Comparison of ENCODE assay signal across 21 cellular contexts in genomic region chr11:57410287-57410686, GRCh38. TPM values are rescaled to one million over a fixed set of nuclear protein-coding genes. Genes with fewer than 3 reads are reported as not detected.
DNase-seq lines count a peak whose midpoint lies in the region; ATAC-seq, FAIRE-seq and TF ChIP-seq lines count a peak whose summit lies in the region.
"Had no signal": no experiment of that assay in that cellular context is flagged by ENCODE, and none has a peak within 500 bp of the region (broad histone marks: within the 10 kb centered on the region; RNA-seq: fewer than 3 reads in every experiment).

No MANE protein-coding gene starts in this region.

- H3K36me3 ChIP-seq in GM23248 (ENCODE audit: low read depth): 0 out of 2 replicates have a peak, but pooled peaks cover 13% of the 10 kb centered on the region
- peaks cover 25% of the 10 kb centered on the region for H3K36me3 ChIP-seq in GM23338 (ENCODE audit: insufficient read depth)

- ATAC-seq in GM23338 (no peak), GM18868 (IDR thresholded peaks at IDR 0.05; ENCODE audit: unreplicated experiment) (no peak)

- DNase-seq in AG08396 (ENCODE audit: low spot score): peak; percentile 51
- DNase-seq in GM23248: peak; percentile 80
- peak; percentile 63 for DNase-seq in fibroblast of the conjunctiva (ENCODE audit: low read depth)
- DNase-seq in GM23338 (ENCODE audit: low spot score): no peak
- DNase-seq in stimulated activated CD4-positive, alpha-beta T cell treated with anti-CD3 and anti-CD28 coated beads, Interleukin-4, amount 100 ng/mL, for 4 hours: no peak
- no peak for DNase-seq in GM12891 (ENCODE audit: insufficient read length, low spot score)
- DNase-seq: activated CD4-positive, alpha-beta T cell treated with anti-CD3 and anti-CD28 coated beads, Interleukin-2, amount 50 U/mL, for 48 hours; CD4-positive, alpha-beta T cell; dermis blood vessel endothelial cell; kidney; NCI-H1092 treated with DMSO at 0.1 percent for 48 hours; NCI-H524; Peyer's patch had no signal

- peaks cover 47% of the 10 kb centered on the region for H3K4me1 Mint-ChIP-seq in activated naive CD8-positive, alpha-beta T cell (ENCODE audit: low read depth)
- peaks cover 5% of the 10 kb centered on the region for H3K4me1 Mint-ChIP-seq in GM23338

- no peaks in the 10 kb centered on the region for H3K27me3 Mint-ChIP-seq in activated naive CD8-positive, alpha-beta T cell
- H3K27me3 Mint-ChIP-seq in GM23338 (ENCODE audit: insufficient read depth, low read depth, poor library complexity): peaks cover 6% of the 10 kb centered on the region
- H3K27me3 Mint-ChIP-seq: activated naive CD4-positive, alpha-beta T cell treated with anti-CD3 and anti-CD28 coated beads, Interleukin-2, amount 50 U/mL, for 24 hours; CD4-positive, alpha-beta T cell; stimulated activated naive CD8-positive, alpha-beta T cell treated with anti-CD3 and anti-CD28 coated beads, Interleukin-15, Interleukin-2, amounts not matched to agents 100 ng/mL and 50 ng/mL, for 24 hours had no signal

- H3K27ac ChIP-seq in GM23248 (no peak overlapping the region), GM23338 (ENCODE audit: low read depth) (no peak overlapping the region)
- H3K27ac ChIP-seq: Peyer's patch had no signal

- H3K4me3 Mint-ChIP-seq in activated naive CD8-positive, alpha-beta T cell: no peak overlapping the region
- no peak overlapping the region for H3K4me3 Mint-ChIP-seq in GM23338
- H3K4me3 Mint-ChIP-seq: activated naive CD4-positive, alpha-beta T cell treated with anti-CD3 and anti-CD28 coated beads, Interleukin-2, amount 50 U/mL, for 24 hours; CD4-positive, alpha-beta T cell; stimulated activated naive CD8-positive, alpha-beta T cell treated with anti-CD3 and anti-CD28 coated beads, Interleukin-15, Interleukin-2, amounts not matched to agents 100 ng/mL and 50 ng/mL, for 24 hours; T-helper 1 cell treated with Interleukin-12 subunit alpha and Interleukin-12 subunit beta and Interleukin-4 antibody, amounts not matched to agents 30 μg/mL and 1 μg/mL, for 36 hours had no signal

- TF ChIP-seq CTCF in GM23338 (conservative IDR thresholded peaks at IDR 0.05; ENCODE audit: low read depth in 2 of 2): no peak

- no peaks in the 10 kb centered on the region for H3K9me3 Mint-ChIP-seq in activated naive CD8-positive, alpha-beta T cell (ENCODE audit: low read depth)
- no peaks in the 10 kb centered on the region for H3K9me3 Mint-ChIP-seq in GM23338
- H3K9me3 Mint-ChIP-seq: activated naive CD4-positive, alpha-beta T cell treated with anti-CD3 and anti-CD28 coated beads, Interleukin-2, amount 50 U/mL, for 24 hours; CD4-positive, alpha-beta T cell; stimulated activated naive CD8-positive, alpha-beta T cell treated with anti-CD3 and anti-CD28 coated beads, Interleukin-15, Interleukin-2, amounts not matched to agents 100 ng/mL and 50 ng/mL, for 24 hours; T-helper 1 cell treated with Interleukin-12 subunit alpha and Interleukin-12 subunit beta and Interleukin-4 antibody, amounts not matched to agents 30 μg/mL and 1 μg/mL, for 36 hours had no signal

- H2AFZ ChIP-seq in GM23248: no peak overlapping the region
- no peak overlapping the region for H2AFZ ChIP-seq in GM23338

- no peak for TF ChIP-seq POLR2A in GM12891 (IDR thresholded peaks at IDR 0.05; ENCODE audit: low read depth, low read length)

- H3K4me2 ChIP-seq in GM23248 (ENCODE audit: unreplicated experiment) (no peak overlapping the region), GM23338 (no peak overlapping the region)

- no peaks in the 10 kb centered on the region for H3K27me3 ChIP-seq in GM23248 (replicated peaks; ENCODE audit: insufficient read depth)
- H3K27me3 ChIP-seq in GM23338 (ENCODE audit: insufficient read depth): no peaks in the 10 kb centered on the region
- H3K27me3 ChIP-seq: Peyer's patch had no signal

- peaks cover 29% of the 10 kb centered on the region for H3F3A ChIP-seq in GM23248 (ENCODE audit: insufficient read depth)
- no peaks in the 10 kb centered on the region for H3F3A ChIP-seq in GM23338 (replicated peaks; ENCODE audit: low read depth)

- H3K9me3 ChIP-seq in GM23248 (ENCODE audit: low read depth): no peaks in the 10 kb centered on the region
- H3K9me3 ChIP-seq: Peyer's patch had no signal

- in situ Hi-C loops in GM23248 (cut with MboI): no loop called here

- peaks cover 20% of the 10 kb centered on the region for H3K4me1 ChIP-seq in GM23248 (ENCODE audit: insufficient read depth)
- no peaks in the 10 kb centered on the region for H3K4me1 ChIP-seq in GM23338 (ENCODE audit: insufficient read depth)
- H3K4me1 ChIP-seq: Peyer's patch had no signal

- H3K9ac ChIP-seq in GM23248: no peak overlapping the region

- H3K79me2 ChIP-seq in GM23248 (ENCODE audit: insufficient read depth) (no peaks in the 10 kb centered on the region), GM23338 (replicated peaks; ENCODE audit: insufficient read depth) (no peaks in the 10 kb centered on the region)

- no peak for FAIRE-seq in GM12891 (lab: Jason Lieb, UNC)
- FAIRE-seq: G401.6, GM18507, kidney had no signal

- H3K9me2 ChIP-seq in GM23248 (ENCODE audit: insufficient read depth) (no peaks in the 10 kb centered on the region), GM23338 (ENCODE audit: insufficient read depth) (no peaks in the 10 kb centered on the region)

- H4K20me1 ChIP-seq in GM23248 (ENCODE audit: insufficient read depth) (no peaks in the 10 kb centered on the region), GM23338 (replicated peaks; ENCODE audit: insufficient read depth) (peaks cover 4% of the 10 kb centered on the region)

- peaks cover 41% of the 10 kb centered on the region for H3K36me3 Mint-ChIP-seq in activated naive CD8-positive, alpha-beta T cell
- peaks cover 69% of the 10 kb centered on the region for H3K36me3 Mint-ChIP-seq in GM23338 (ENCODE audit: low read depth)

- H3K4me3 ChIP-seq in GM23248: no peak overlapping the region
- no peak overlapping the region for H3K4me3 ChIP-seq in GM23338
- H3K4me3 ChIP-seq: Peyer's patch had no signal

- peak overlapping the region; percentile 59 for H3K27ac Mint-ChIP-seq in activated naive CD8-positive, alpha-beta T cell
- H3K27ac Mint-ChIP-seq in GM23338: no peak overlapping the region
- H3K27ac Mint-ChIP-seq: activated naive CD4-positive, alpha-beta T cell treated with anti-CD3 and anti-CD28 coated beads, Interleukin-2, amount 50 U/mL, for 24 hours; CD4-positive, alpha-beta T cell; stimulated activated naive CD8-positive, alpha-beta T cell treated with anti-CD3 and anti-CD28 coated beads, Interleukin-15, Interleukin-2, amounts not matched to agents 100 ng/mL and 50 ng/mL, for 24 hours; T-helper 1 cell treated with Interleukin-12 subunit alpha and Interleukin-12 subunit beta and Interleukin-4 antibody, amounts not matched to agents 30 μg/mL and 1 μg/mL, for 36 hours had no signal

TF ChIP-seq in GM12891, 5 proteins besides CTCF, POLR2A, EP300 and RAD21:
- TF ChIP-seq TAF1 (IDR thresholded peaks at IDR 0.05; ENCODE audit: low read depth, low read length) (no peak), POLR2AphosphoS5 (IDR thresholded peaks at IDR 0.05; ENCODE audit: low read depth, low read length) (no peak), PAX5 (IDR thresholded peaks at IDR 0.05; ENCODE audit: insufficient read depth, low read length, severe bottlenecking) (no peak), POU2F2 (IDR thresholded peaks at IDR 0.05; ENCODE audit: low read depth, low read length) (no peak), SPI1 (IDR thresholded peaks at IDR 0.05; ENCODE audit: low read depth, low read length) (no peak)

RNA-seq across cellular contexts. Expression of gene SLC43A3, which starts 16.6 kb away (rescaled TPM):
- total RNA-seq in GM23248 (2014; rRNA removed; shearing (Covaris generic)): 23.2 and 57.7 TPM in 2 replicates
- polyA plus RNA-seq in GM23248 (2016; fragmentation: Nextera tagmentation; extraction: Ambion mirVana) (33.3 and 33.4 TPM in 2 replicates), GM23338 (2016; fragmentation: Nextera tagmentation; extraction: Ambion mirVana) (11.5 and 14.3 TPM in 2 replicates)
- total RNA-seq in GM23338 (2014; rRNA removed; shearing (Covaris generic)): 23.7 and 24.8 TPM in 2 replicates
- 74.8 TPM for polyA plus RNA-seq in GM12891 (2012; ENCODE audit: low read depth, missing spikeins)

RNA-seq across cellular contexts. Expression of gene PRG2, which starts 19.8 kb away (rescaled TPM):
- 0.51 and 2.2 TPM in 2 replicates for total RNA-seq in GM23248 (2014; rRNA removed; shearing (Covaris generic))
- 2.6 and 2.8 TPM in 2 replicates for polyA plus RNA-seq in GM23248 (2016; fragmentation: Nextera tagmentation; extraction: Ambion mirVana)
- not detected in 2 replicates for total RNA-seq in GM23338 (2014; rRNA removed; shearing (Covaris generic))
- polyA plus RNA-seq in GM23338 (2016; fragmentation: Nextera tagmentation; extraction: Ambion mirVana): not detected in 2 replicates
- 0.85 TPM for polyA plus RNA-seq in GM12891 (2012; ENCODE audit: low read depth, missing spikeins)
- total RNA-seq: dermis blood vessel endothelial cell, glomerular endothelial cell, Peyer's patch had no signal

RNA-seq across cellular contexts. Expression of gene PRG3, which starts 29.3 kb away (rescaled TPM):
- not detected in 2 replicates for total RNA-seq in GM23248 (2014; rRNA removed; shearing (Covaris generic))
- not detected in 2 replicates for polyA plus RNA-seq in GM23248 (2016; fragmentation: Nextera tagmentation; extraction: Ambion mirVana)
- not detected in 2 replicates for total RNA-seq in GM23338 (2014; rRNA removed; shearing (Covaris generic))
- polyA plus RNA-seq in GM23338 (2016; fragmentation: Nextera tagmentation; extraction: Ambion mirVana): not detected in 2 replicates
- not detected for polyA plus RNA-seq in GM12891 (2012; ENCODE audit: low read depth, missing spikeins)
- total RNA-seq: CD4-positive, alpha-beta T cell; dermis blood vessel endothelial cell; glomerular endothelial cell; kidney; Peyer's patch had no signal

RNA-seq across cellular contexts. Expression of gene RTN4RL2, which starts 50.0 kb away (rescaled TPM):
- total RNA-seq in GM23248 (2014; rRNA removed; shearing (Covaris generic)): 0.32 TPM in 1 of 2 replicates, not detected in the other
- polyA plus RNA-seq in GM23248 (2016; fragmentation: Nextera tagmentation; extraction: Ambion mirVana): 0.80 and 1.1 TPM in 2 replicates
- 15.9 and 16.1 TPM in 2 replicates for total RNA-seq in GM23338 (2014; rRNA removed; shearing (Covaris generic))
- polyA plus RNA-seq in GM23338 (2016; fragmentation: Nextera tagmentation; extraction: Ambion mirVana): 13.1 and 13.9 TPM in 2 replicates
- not detected for polyA plus RNA-seq in GM12891 (2012; ENCODE audit: low read depth, missing spikeins)

Comparison
In these comparisons a context has a peak if more than half of its experiments do, and no peak if none do; other contexts are left out.
1. DNase-seq: peak in AG08396 (single experiment), GM23248 (single experiment) and fibroblast of the conjunctiva (single experiment); none in GM23338 (single experiment), stimulated activated CD4-positive, alpha-beta T cell treated with anti-CD3 and anti-CD28 coated beads, Interleukin-4, amount 100 ng/mL, for 4 hours (0 of 2) and GM12891 (single experiment).